ENCODE assay signal across 8 cellular contexts in the genomic region with DNA sequence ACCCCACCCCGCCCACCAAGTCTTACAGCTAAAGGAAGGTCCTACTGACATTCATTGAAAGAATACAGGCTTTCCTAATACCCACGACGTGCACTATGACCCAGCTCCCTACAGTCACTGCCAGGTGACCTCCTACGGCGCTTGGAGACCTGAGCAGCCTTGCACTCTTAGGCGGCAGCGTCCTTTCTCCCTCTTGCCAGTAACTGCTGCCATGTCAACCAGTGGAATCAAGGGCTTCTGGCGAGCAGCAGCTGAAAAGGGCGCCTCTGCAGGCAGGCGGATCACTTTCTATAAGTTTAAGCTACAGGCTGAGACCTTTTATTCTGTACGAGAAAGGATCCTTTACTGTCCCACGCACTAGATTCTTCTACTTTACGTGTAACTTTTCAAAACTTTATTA.
A peak's percentile ranks its signal among the peaks of the same experiment; 100 is the strongest.
DNase-seq lines count a peak whose midpoint lies in the region; ATAC-seq, FAIRE-seq and TF ChIP-seq lines count a peak whose summit lies in the region.

No MANE protein-coding gene starts in this region.

- POLR2A ChIA-PET in RWPE1 (lab: Yijun Ruan, JAX; ENCODE audit: low non-redundant PET): no interaction called here

- ATAC-seq in GM21723 (IDR thresholded peaks at IDR 0.05; ENCODE audit: unreplicated experiment): no peak

- TF ChIP-seq CTCF in RWPE1 (conservative IDR thresholded peaks at IDR 0.05; ENCODE audit: low read depth): peak; percentile 53

- peak; percentile 65 for FAIRE-seq in GM18507 (lab: Jason Lieb, UNC)

- peak overlapping the region; percentile 91 for H3K27ac ChIP-seq in RWPE1
- no peak overlapping the region for H3K27ac ChIP-seq in muscle layer of colon (ENCODE audit: low read depth, low read length)

- H3K36me3 ChIP-seq in endocrine pancreas (ENCODE audit: control insufficient read depth, insufficient read depth, low read length): no peaks in the 10 kb centered on the region
- no peaks in the 10 kb centered on the region for H3K36me3 ChIP-seq in muscle layer of colon (ENCODE audit: insufficient read depth, low read length)

- H3K27me3 ChIP-seq in endocrine pancreas (ENCODE audit: control insufficient read depth, insufficient read depth, low read length) (no peaks in the 10 kb centered on the region), muscle layer of colon (ENCODE audit: control insufficient read depth in 1 of 2, insufficient read depth in 2 of 2, low read length in 2 of 2) (no peaks in the 10 kb centered on the region)

- peaks cover 16% of the 10 kb centered on the region for H3K4me1 ChIP-seq in endocrine pancreas (ENCODE audit: control insufficient read depth, insufficient read depth, low read length)
- H3K4me1 ChIP-seq in muscle layer of colon (ENCODE audit: insufficient read depth, low read length): peaks cover 10% of the 10 kb centered on the region

- peak; percentile 45 for DNase-seq in AG08396 (ENCODE audit: low spot score)
- no peak for DNase-seq in GM18507 (ENCODE audit: extremely low spot score, insufficient read length, low read depth)
- no peak for DNase-seq in RWPE1 (ENCODE audit: low spot score)
- DNase-seq in NCI-H2196 (lab: John Stamatoyannopoulos, UW; ENCODE audit: unreplicated experiment): no peak
- no peak for DNase-seq in central memory CD4-positive, alpha-beta T cell

- CTCF ChIA-PET in RWPE1 (lab: Yijun Ruan, JAX): interaction anchor here (0.6 to 1.5 kb wide), 5 partner anchors 61 to 1014 kb away, joined by 4 to 5 read pairs (median 4); no protein-coding TSS in a partner anchor

- H3K9ac ChIP-seq in endocrine pancreas (ENCODE audit: control insufficient read depth, insufficient read depth, low read length): peak overlapping the region; percentile 71
- H3K9ac ChIP-seq in muscle layer of colon (ENCODE audit: low read length): peak overlapping the region; percentile 58

- H3K9me3 ChIP-seq in endocrine pancreas (ENCODE audit: control insufficient read depth, low read length) (no peaks in the 10 kb centered on the region), muscle layer of colon (ENCODE audit: low read length) (no peaks in the 10 kb centered on the region)

- H3K4me3 ChIP-seq in endocrine pancreas (ENCODE audit: control insufficient read depth, insufficient read depth, low read length): peak overlapping the region; percentile 91
- H3K4me3 ChIP-seq in muscle layer of colon (ENCODE audit: low read depth in 1 of 2, low read length in 2 of 2): peak overlapping the region; percentile 79 to 81
